Comparison of ENCODE assay signal across 8 cellular contexts in genomic region chr1:27600500-27601175, GRCh38. TPM values are rescaled to one million over a fixed set of nuclear protein-coding genes. Genes with fewer than 3 reads are reported as not detected.
DNase-seq lines count a peak whose midpoint lies in the region; ATAC-seq, FAIRE-seq and TF ChIP-seq lines count a peak whose summit lies in the region.

No MANE protein-coding gene starts in this region.

- 20% methylated on average over 1 of the region's 3 CpGs; no CpG with 5 or more reads in 1 of the 2 experiments for WGBS in IMR-90 (ENCODE audit: extremely low coverage in 2 of 2, insufficient read length in 1 of 2), 2 experiments
- 67% methylated on average over 3 of the region's 3 CpGs for WGBS in GM12878 (ENCODE audit: insufficient coverage, insufficient replicate concordance, low lambda C conversion rate, missing lambda C conversion rate)
- whole genome bisulfite sequencing in aorta, 2 donors, result 43 to 49% methylated on average over 3 of the region's 3 CpGs

- no peak for FAIRE-seq in GM12878 (lab: Jason Lieb, UNC)

- H3K27ac ChIP-seq in BLaER1, result peak overlapping the region; percentile 84
- H3K27ac ChIP-seq in IMR-90 (ENCODE audit: insufficient read depth, low read length), result no peak overlapping the region
- no peak overlapping the region for H3K27ac ChIP-seq in GM12878 (ENCODE audit: control insufficient read depth, insufficient read depth)
- peak overlapping the region in 1 of 2 donors; percentile 18 for H3K27ac ChIP-seq in aorta (ENCODE audit: low read depth in 1 of 2, low read length in 2 of 2)

- no peak overlapping the region for H2AK9ac ChIP-seq in IMR-90 (replicated peaks; ENCODE audit: low read depth, low read length, poor library complexity)

- intact Hi-C loops in IMR-90 (cut with micrococcal nuclease), result loop anchor here (1.0 to 5.0 kb wide), 2 partner anchors 113 to 300 kb away; no protein-coding TSS in a partner anchor
- intact Hi-C loops in GM12878 (cut with micrococcal nuclease; ENCODE audit: unreplicated experiment), result loop anchor here (10.0 kb wide), 1 partner anchor 116 kb away; no protein-coding TSS in a partner anchor
- intact Hi-C loops in aorta (cut with DNase I), result loop anchor here (2.0 to 10.0 kb wide), 3 partner anchors 44 to 183 kb away; partner anchors contain the start of gene WASF2 (in 1 of the 2)

- RAD21 ChIA-PET in GM12878 (lab: Charles Lee; ENCODE audit: unreplicated experiment), result interaction anchor here (0.6 to 11.0 kb wide), 14 partner anchors 25 to 300 kb away, joined by 3 to 181 read pairs (median 5); no protein-coding TSS in a partner anchor

- DNase-seq in IMR-90 (peak; percentile 45), GM12878 (ENCODE audit: low read depth, low spot score) (no peak), aorta (no peak), cerebellar nuclear complex (lab: John Stamatoyannopoulos, UW) (no peak), NCI-H187 treated with DMSO at 0.1 percent for 48 hours (lab: John Stamatoyannopoulos, UW) (no peak)
- no peak for DNase-seq in naive thymus-derived CD8-positive, alpha-beta T cell
- no peak for DNase-seq in activated effector memory CD4-positive, alpha-beta T cell treated with Interleukin-2 at 50 U/mL for 16 hours

- H4K20me1 ChIP-seq in BLaER1 (peaks cover 70% of the 10 kb centered on the region), IMR-90 (ENCODE audit: insufficient read depth, low read length) (peaks cover 70% of the 10 kb centered on the region), GM12878 (ENCODE audit: control insufficient read depth, insufficient read depth) (0 out of 2 replicates have a peak, but pooled peaks cover 3% of the 10 kb centered on the region)

- TF ChIP-seq RAD21 in IMR-90 (IDR thresholded peaks at IDR 0.05; ENCODE audit: low read length), result no peak
- TF ChIP-seq RAD21 in GM12878 (IDR thresholded peaks at IDR 0.05; ENCODE audit: insufficient read depth, low read depth, low read length), result no peak

- H3K14ac ChIP-seq in IMR-90 (replicated peaks; ENCODE audit: low read depth, low read length), result no peak overlapping the region

- BruUV-seq in IMR-90 (replicated peaks; lab: Mats Ljungman, UMichigan), result no TSS peak
- no TSS peak for BruUV-seq in GM12878 (replicated peaks; lab: Mats Ljungman, UMichigan)

- H3K36me3 ChIP-seq in BLaER1, result peaks cover 13% of the 10 kb centered on the region
- H3K36me3 ChIP-seq in IMR-90 (ENCODE audit: control insufficient read depth, insufficient read depth, low read length), result peaks cover 2% of the 10 kb centered on the region; the same call in 1 of the 2 replicates
- no peaks in the 10 kb centered on the region; a peak in 2 of 4 replicates for H3K36me3 ChIP-seq in GM12878 (ENCODE audit: control insufficient read depth in 2 of 2, insufficient read depth in 2 of 2, low read length in 1 of 2)
- no peaks in the 10 kb centered on the region for H3K36me3 ChIP-seq in aorta (ENCODE audit: control insufficient read depth in 1 of 2, insufficient read depth in 2 of 2, low read length in 1 of 2)

- H3K4ac ChIP-seq in IMR-90 (ENCODE audit: low read depth, low read length), result no peak overlapping the region

- H3K9ac ChIP-seq in BLaER1, result peak overlapping the region; percentile 95
- H3K9ac ChIP-seq in IMR-90 (ENCODE audit: low read depth, low read length), result no peak overlapping the region
- no peak overlapping the region for H3K9ac ChIP-seq in GM12878 (ENCODE audit: control insufficient read depth, insufficient read depth, low read length)

- SMC1A ChIA-PET in GM12878 (lab: Charles Lee; ENCODE audit: uncharacterized antibody, unreplicated experiment), result interaction anchor here (0.8 to 4.0 kb wide), 22 partner anchors 7 to 303 kb away, joined by 3 to 42 read pairs (median 4); no protein-coding TSS in a partner anchor

- H3K27me3 Mint-ChIP-seq in naive thymus-derived CD8-positive, alpha-beta T cell, result no peaks in the 10 kb centered on the region

- no peak overlapping the region for H4K91ac ChIP-seq in IMR-90 (ENCODE audit: insufficient read depth, low read depth, low read length)

- dilution Hi-C loops in IMR-90 (cut with HindIII; ENCODE audit: low sequenced_read_pairs, unreplicated experiment), result no loop called here

- no peak overlapping the region for H3K56ac ChIP-seq in IMR-90 (ENCODE audit: extremely low read depth, insufficient read depth, low read length)

- H3K79me2 ChIP-seq in GM12878 (ENCODE audit: control insufficient read depth, insufficient read depth, low read length), result peaks cover 1% of the 10 kb centered on the region

- no peak for ATAC-seq in IMR-90 (ENCODE audit: low read depth)
- ATAC-seq in GM12878, result no peak; the same call in 2 of the 3 replicates
- no peak for ATAC-seq in naive thymus-derived CD8-positive, alpha-beta T cell
- no peak for ATAC-seq in aorta (ENCODE audit: low FRiP score)

- in situ Hi-C loops in IMR-90 (cut with MboI; ENCODE audit: low sequenced_read_pairs) (no loop called here), GM12878 (cut with MboI) (no loop called here)

- H3K4me3 Mint-ChIP-seq in naive thymus-derived CD8-positive, alpha-beta T cell, result peak overlapping the region in 9 of 10 donors; percentile 0 to 85 (median 61)

- H2BK120ac ChIP-seq in IMR-90 (ENCODE audit: low read depth, low read length), result no peak overlapping the region

- POLR2A ChIA-PET in IMR-90 (lab: Charles Lee; ENCODE audit: unreplicated experiment) (no interaction called here), GM12878 (lab: Charles Lee) (interaction anchor here (0.5 to 1.6 kb wide), 9 partner anchors 9 to 263 kb away, joined by 3 to 8 read pairs (median 4); no protein-coding TSS in a partner anchor)
- POLR2A ChIA-PET in naive thymus-derived CD8-positive, alpha-beta T cell (lab: Charles Lee), result interaction anchor here (0.6 to 2.6 kb wide), 8 partner anchors 16 to 101 kb away, joined by 3 to 13 read pairs (median 4); no protein-coding TSS in a partner anchor

- H2BK5ac ChIP-seq in IMR-90 (ENCODE audit: low read depth, low read length, poor library complexity, severe bottlenecking), result no peak overlapping the region

- H3K4me1 ChIP-seq in BLaER1 (peaks cover 79% of the 10 kb centered on the region), IMR-90 (ENCODE audit: control insufficient read depth, insufficient read depth, low read length) (peaks cover 48% of the 10 kb centered on the region), GM12878 (ENCODE audit: control insufficient read depth, insufficient read depth, low read length) (peaks cover 46% of the 10 kb centered on the region), aorta (ENCODE audit: control insufficient read depth in 1 of 2, insufficient read depth in 2 of 2, low read length in 2 of 2) (no peaks in the 10 kb centered on the region)

- no peaks in the 10 kb centered on the region for H3K36me3 Mint-ChIP-seq in naive thymus-derived CD8-positive, alpha-beta T cell

- CTCF ChIA-PET in IMR-90 (lab: Yijun Ruan, JAX), result interaction anchor here (0.5 to 1.6 kb wide), 3 partner anchors 44 to 361 kb away, joined by 3 to 4 read pairs (median 4); no protein-coding TSS in a partner anchor
- CTCF ChIA-PET in GM12878 (lab: Yijun Ruan, JAX), result interaction anchor here (0.8 to 10.4 kb wide), 18 partner anchors 13 to 306 kb away, joined by 3 to 155 read pairs (median 5); no protein-coding TSS in a partner anchor

- TF ChIP-seq EP300 in GM12878 (IDR thresholded peaks at IDR 0.05; ENCODE audit: borderline replicate concordance in 1 of 2, control insufficient read depth in 1 of 2, low read depth in 2 of 2, low read length in 2 of 2), result no peak

- H3K9me3 ChIP-seq in BLaER1, result no peaks in the 10 kb centered on the region
- H3K9me3 ChIP-seq in IMR-90 (ENCODE audit: control insufficient read depth, insufficient read depth, low read length), result no peaks in the 10 kb centered on the region
- no peaks in the 10 kb centered on the region for H3K9me3 ChIP-seq in GM12878 (replicated peaks; ENCODE audit: control insufficient read depth, insufficient read depth, low read length)
- no peaks in the 10 kb centered on the region for H3K9me3 ChIP-seq in aorta (ENCODE audit: control insufficient read depth, low read length)

- H3K27me3 ChIP-seq in BLaER1, result no peaks in the 10 kb centered on the region
- H3K27me3 ChIP-seq in IMR-90 (ENCODE audit: control insufficient read depth, insufficient read depth, low read length), result no peaks in the 10 kb centered on the region
- no peaks in the 10 kb centered on the region for H3K27me3 ChIP-seq in GM12878 (replicated peaks in 1 of 2; ENCODE audit: control insufficient read depth in 2 of 2, insufficient read depth in 2 of 2, low read length in 1 of 2)
- no peaks in the 10 kb centered on the region for H3K27me3 ChIP-seq in aorta (ENCODE audit: control insufficient read depth in 1 of 2, insufficient read depth in 2 of 2, low read length in 1 of 2)

- H2AFZ ChIP-seq in IMR-90 (replicated peaks; ENCODE audit: low read length, poor library complexity), result no peak overlapping the region
- no peak overlapping the region for H2AFZ ChIP-seq in GM12878 (ENCODE audit: control insufficient read depth, low read depth, low read length)

- H3K9me1 ChIP-seq in IMR-90 (ENCODE audit: insufficient read depth, low read length), result peaks cover 21% of the 10 kb centered on the region

- H2BK20ac ChIP-seq in IMR-90 (ENCODE audit: low read depth, low read length), result no peak overlapping the region

- H3K4me1 Mint-ChIP-seq in naive thymus-derived CD8-positive, alpha-beta T cell, result peaks cover 13 to 49% (median 31%) of the 10 kb centered on the region in 4 donors

- no peak for TF ChIP-seq CTCF in IMR-90 (conservative IDR thresholded peaks at IDR 0.05; ENCODE audit: low read depth, low read length)
- no peak for TF ChIP-seq CTCF in GM12878 (IDR thresholded peaks at IDR 0.05 in 2 of 3, conservative IDR thresholded peaks at IDR 0.05 in 1 of 3; ENCODE audit: control insufficient read depth in 2 of 3, extremely low read depth in 1 of 3, insufficient read depth in 1 of 3, low read depth in 3 of 3, low read length in 3 of 3)

- no peaks in the 10 kb centered on the region for H3K9me3 Mint-ChIP-seq in naive thymus-derived CD8-positive, alpha-beta T cell

- H2AK5ac ChIP-seq in IMR-90 (ENCODE audit: low read depth, low read length), result no peak overlapping the region

- TF ChIP-seq POLR2A in IMR-90 (IDR thresholded peaks at IDR 0.05; ENCODE audit: low read depth, low read length) (no peak), GM12878 (IDR thresholded peaks at IDR 0.05; ENCODE audit: low read depth, low read length) (no peak)

- H2BK15ac ChIP-seq in IMR-90 (ENCODE audit: low read depth, low read length), result no peak overlapping the region

- no peak overlapping the region for H3K23ac ChIP-seq in IMR-90 (ENCODE audit: low read depth, low read length)

- H3K4me3 ChIP-seq in BLaER1 (peak overlapping the region; percentile 98; the same call in 1 of the 2 replicates), IMR-90 (ENCODE audit: insufficient read depth, low read depth, low read length) (no peak overlapping the region), GM12878 (no peak overlapping the region), aorta (ENCODE audit: low read length in 2 of 2) (no peak overlapping the region)

- H4K5ac ChIP-seq in IMR-90 (ENCODE audit: low read depth, low read length), result no peak overlapping the region

- peaks cover 27 to 68% of the 10 kb centered on the region in 2 experiments for H3K79me1 ChIP-seq in IMR-90 (ENCODE audit: low read depth in 1 of 2, low read length in 2 of 2)

- peak overlapping the region; percentile 100 for H3K4me2 ChIP-seq in BLaER1
- H3K4me2 ChIP-seq in IMR-90 (ENCODE audit: low read depth, low read length), result no peak overlapping the region; the same call in 1 of the 2 replicates
- no peak overlapping the region for H3K4me2 ChIP-seq in GM12878 (ENCODE audit: control insufficient read depth, insufficient read depth)

- no peak overlapping the region for H4K8ac ChIP-seq in IMR-90 (ENCODE audit: low read depth in 2 of 2, low read length in 2 of 2)

- H3K27ac Mint-ChIP-seq in naive thymus-derived CD8-positive, alpha-beta T cell, result peak overlapping the region in 8 of 10 donors; percentile 4 to 80 (median 46)

- no peak overlapping the region for H3K18ac ChIP-seq in IMR-90 (ENCODE audit: low read depth, low read length)

RNA-seq across cellular contexts. Expression of gene AHDC1, which starts 3.3 kb away (rescaled TPM):
- 1.7 and 2.0 TPM in 2 replicates for total RNA-seq in IMR-90 (2012; rRNA removed)
- 11.6 and 16.1 TPM in 2 replicates for polyA plus RNA-seq in IMR-90 (2012; rRNA removed)
- 4.9 and 11.5 TPM in 2 replicates for polyA plus RNA-seq in IMR-90 (2012; cell fraction: cytosol; rRNA removed)
- 25.9 and 46.8 TPM in 2 replicates for polyA plus RNA-seq in IMR-90 (2012; cell fraction: nucleus; rRNA removed; ENCODE audit: low replicate concordance)
- total RNA-seq in GM12878 (2013; cell fraction: nucleolus; rRNA removed), result 19.7 and 22.3 TPM in 2 replicates
- total RNA-seq in GM12878 (2014; rRNA removed), result 1.1 and 2.0 TPM in 2 replicates
- 0.85 and 1.1 TPM in 2 replicates for total RNA-seq in GM12878 (2014; rRNA removed; fragmentation: Illumina TruSeq; extraction: Trizol)
- total RNA-seq in GM12878 (2021), result 10.6 and 13.0 TPM in 2 replicates
- 2.3 TPM for polyA plus RNA-seq in GM12878 (2011; ENCODE audit: low read depth)
- polyA plus RNA-seq in GM12878 (2011; rRNA removed), result 1.1 and 1.2 TPM in 2 replicates
- polyA plus RNA-seq in GM12878 (2011; cell fraction: cytosol; rRNA removed), result 1.3 and 1.6 TPM in 2 replicates
- 7.1 and 10.9 TPM in 2 replicates for polyA plus RNA-seq in GM12878 (2011; cell fraction: nucleus; rRNA removed)
- polyA plus RNA-seq in GM12878 (2012), result 4.1 and 6.0 TPM in 2 replicates
- 1.3 and 1.9 TPM in 2 replicates for polyA plus RNA-seq in GM12878 (2014; fragmentation: Illumina TruSeq; extraction: Trizol)
- under 1 TPM; 0.21 to 0.26 TPM for polyA plus RNA-seq in GM12878 (2014; fragmentation: Nextera tagmentation; extraction: Ambion mirVana)
- 5.3 and 7.4 TPM in 2 replicates for polyA plus RNA-seq in GM12878 (2014; rRNA removed)
- 1 to 10 TPM; 1.4 to 2.0 TPM for polyA plus RNA-seq in GM12878 (2016; fragmentation: Nextera tagmentation; extraction: Ambion mirVana)
- 2.3 and 2.4 TPM in 2 replicates for polyA minus RNA-seq in GM12878 (2011; rRNA and poly(A)+ RNA removed)
- polyA minus RNA-seq in GM12878 (2011; cell fraction: cytosol; rRNA and poly(A)+ RNA removed), result 2.8 and 4.8 TPM in 2 replicates
- polyA minus RNA-seq in GM12878 (2011; cell fraction: nucleus; rRNA and poly(A)+ RNA removed), result 3.5 and 4.5 TPM in 2 replicates
- total RNA-seq in naive thymus-derived CD8-positive, alpha-beta T cell, result 10 to 100 TPM; 19.6 to 24.7 TPM
- polyA plus RNA-seq in naive thymus-derived CD8-positive, alpha-beta T cell, result 1 to 10 TPM in 2 of 3 donors, under 1 TPM in 1; 0.57 to 2.4 (median 1.0) TPM
- total RNA-seq in aorta, result 10 to 100 TPM; 63.5 to 89.1 TPM
- 10 to 100 TPM in 1 of 2 donors, 1 to 10 TPM in 1; 7.8 to 23.9 TPM for polyA plus RNA-seq in aorta

RNA-seq across cellular contexts. Expression of gene FGR, which starts 34.3 kb away (rescaled TPM):
- total RNA-seq in IMR-90 (2012; rRNA removed), result not detected in 2 replicates
- not detected in 2 replicates for polyA plus RNA-seq in IMR-90 (2012; rRNA removed)
- polyA plus RNA-seq in IMR-90 (2012; cell fraction: cytosol; rRNA removed), result not detected in 2 replicates
- 0.08 TPM in 1 of 2 replicates, not detected in the other for polyA plus RNA-seq in IMR-90 (2012; cell fraction: nucleus; rRNA removed; ENCODE audit: low replicate concordance)
- 199 and 205 TPM in 2 replicates for total RNA-seq in GM12878 (2013; cell fraction: nucleolus; rRNA removed)
- total RNA-seq in GM12878 (2014; rRNA removed), result 97.3 and 105 TPM in 2 replicates
- 53.3 and 54.3 TPM in 2 replicates for total RNA-seq in GM12878 (2014; rRNA removed; fragmentation: Illumina TruSeq; extraction: Trizol)
- 80.2 and 83.8 TPM in 2 replicates for total RNA-seq in GM12878 (2021)
- polyA plus RNA-seq in GM12878 (2011; ENCODE audit: low read depth), result 34.5 TPM
- 129 and 193 TPM in 2 replicates for polyA plus RNA-seq in GM12878 (2011; rRNA removed)
- polyA plus RNA-seq in GM12878 (2011; cell fraction: cytosol; rRNA removed), result 212 and 255 TPM in 2 replicates
- 826 and 1,005 TPM in 2 replicates for polyA plus RNA-seq in GM12878 (2011; cell fraction: nucleus; rRNA removed)
- polyA plus RNA-seq in GM12878 (2012), result 59.3 and 73.9 TPM in 2 replicates
- 59.5 and 80.8 TPM in 2 replicates for polyA plus RNA-seq in GM12878 (2014; fragmentation: Illumina TruSeq; extraction: Trizol)
- 10 to 100 TPM; 10.9 to 13.1 TPM for polyA plus RNA-seq in GM12878 (2014; fragmentation: Nextera tagmentation; extraction: Ambion mirVana)
- polyA plus RNA-seq in GM12878 (2014; rRNA removed), result 108 and 127 TPM in 2 replicates
- polyA plus RNA-seq in GM12878 (2016; fragmentation: Nextera tagmentation; extraction: Ambion mirVana), result 10 to 100 TPM; 60.1 to 68.6 TPM
- polyA minus RNA-seq in GM12878 (2011; rRNA and poly(A)+ RNA removed), result 91.0 and 144 TPM in 2 replicates
- 35.3 and 38.5 TPM in 2 replicates for polyA minus RNA-seq in GM12878 (2011; cell fraction: cytosol; rRNA and poly(A)+ RNA removed)
- polyA minus RNA-seq in GM12878 (2011; cell fraction: nucleus; rRNA and poly(A)+ RNA removed), result 102 and 127 TPM in 2 replicates
- 1 to 10 TPM; 2.0 to 2.3 TPM for total RNA-seq in naive thymus-derived CD8-positive, alpha-beta T cell
- polyA plus RNA-seq in naive thymus-derived CD8-positive, alpha-beta T cell, result 10 to 100 TPM in 1 of 3 donors, 1 to 10 TPM in 2; 1.8 to 69.5 (median 3.3) TPM
- total RNA-seq in aorta, result 10 to 100 TPM; 12.1 to 21.7 TPM
- 10 to 100 TPM in 1 of 2 donors, 1 to 10 TPM in 1; 2.8 to 12.1 TPM for polyA plus RNA-seq in aorta
